ENCODE assay signal across 19 cellular contexts in genomic region chr14:24409217-24409616, GRCh38. TPM values are rescaled to one million over a fixed set of nuclear protein-coding genes. Genes with fewer than 3 reads are reported as not detected.
DNase-seq lines count a peak whose midpoint lies in the region; ATAC-seq and TF ChIP-seq lines count a peak whose summit lies in the region.
"Had no signal": no experiment of that assay in that cellular context is flagged by ENCODE, and none has a peak within 500 bp of the region (broad histone marks: within the 10 kb centered on the region; RNA-seq: fewer than 3 reads in every experiment).

No MANE protein-coding gene starts in this region.

- no peaks in the 10 kb centered on the region for H3K9me2 ChIP-seq in OCI-LY1 (ENCODE audit: low read depth, low read length)

- H2AFZ ChIP-seq in OCI-LY1 (ENCODE audit: low read length), result no peak overlapping the region
- H2AFZ ChIP-seq: GM23338 had no signal

- DNase-seq in NCI-H2171 treated with DMSO at 0.1 percent for 48 hours (lab: John Stamatoyannopoulos, UW), result peak; percentile 29
- DNase-seq in NCI-H2171 (lab: John Stamatoyannopoulos, UW), result no peak
- DNase-seq in NCI-H446 (lab: John Stamatoyannopoulos, UW), result peak; percentile 45 to 85
- DNase-seq in WERI-Rb-1, result no peak
- no peak for DNase-seq in ureter (ENCODE audit: low spot score)
- DNase-seq: Caco-2; CD4-positive, alpha-beta T cell; DND-41; EL; HFFc6 had no signal

- H3K4me1 ChIP-seq in BLaER1 treated with 17β-estradiol and CSF1 and Interleukin-3, amounts not matched to agents 10 nM and 100 nM, result peaks cover 0 to 68% (median 53%) of the 10 kb centered on the region in 10 experiments; a peak in 18 of 20 replicates
- peaks cover 28% of the 10 kb centered on the region for H3K4me1 ChIP-seq in OCI-LY1 (ENCODE audit: insufficient read depth, low read length, severe bottlenecking)
- H3K4me1 ChIP-seq: Caco-2 had no signal

- H3K27ac ChIP-seq in BLaER1 treated with 17β-estradiol and CSF1 and Interleukin-3, amounts not matched to agents 10 nM and 100 nM, result peak overlapping the region in 1 of 11 experiments; percentile 5; a peak in 1 of 22 replicates
- H3K27ac ChIP-seq in OCI-LY1 (ENCODE audit: low read depth, low read length, poor library complexity, severe bottlenecking), result peak overlapping the region; percentile 61
- H3K27ac ChIP-seq in WERI-Rb-1, result no peak overlapping the region
- H3K27ac ChIP-seq: C4-2B, HL-60 had no signal

- peaks cover 0 to 84% (median 36%) of the 10 kb centered on the region in 11 experiments; a peak in 19 of 22 replicates for H3K36me3 ChIP-seq in BLaER1 treated with 17β-estradiol and CSF1 and Interleukin-3, amounts not matched to agents 10 nM and 100 nM
- H3K36me3 ChIP-seq in OCI-LY1 (ENCODE audit: insufficient read depth, low read length) (no peaks in the 10 kb centered on the region), WERI-Rb-1 (peaks cover 31% of the 10 kb centered on the region)

- H3K9ac ChIP-seq in BLaER1 treated with 17β-estradiol and CSF1 and Interleukin-3, amounts not matched to agents 10 nM and 100 nM, result peak overlapping the region in 3 of 11 experiments; percentile 9 to 32 (median 11); a peak in 1 of 22 replicates
- no peak overlapping the region; the same call in 1 of the 2 replicates for H3K9ac ChIP-seq in OCI-LY1 (ENCODE audit: low read length)

- H3K27me3 ChIP-seq in BLaER1 treated with 17β-estradiol and CSF1 and Interleukin-3, amounts not matched to agents 10 nM and 100 nM, result no peaks in the 10 kb centered on the region
- H3K27me3 ChIP-seq in OCI-LY1 (ENCODE audit: insufficient read depth, low read length), result no peaks in the 10 kb centered on the region
- H3K27me3 ChIP-seq in WERI-Rb-1 (ENCODE audit: insufficient read depth, low read depth, severe bottlenecking), result no peaks in the 10 kb centered on the region

- peaks cover 0 to 9% (median 0%) of the 10 kb centered on the region in 11 experiments; a peak in 2 of 22 replicates for H4K20me1 ChIP-seq in BLaER1 treated with 17β-estradiol and CSF1 and Interleukin-3, amounts not matched to agents 10 nM and 100 nM
- no peaks in the 10 kb centered on the region for H4K20me1 ChIP-seq in OCI-LY1 (ENCODE audit: insufficient read depth, low read length)

- no peak for ATAC-seq in GM19351 (IDR thresholded peaks at IDR 0.05; ENCODE audit: unreplicated experiment)
- ATAC-seq: GM12878, GM23338, HCT116 had no signal

- no peak for TF ChIP-seq CTCF in OCI-LY1 (IDR thresholded peaks at IDR 0.05; ENCODE audit: low read length)
- TF ChIP-seq CTCF in WERI-Rb-1 (IDR thresholded peaks at IDR 0.05; ENCODE audit: low read depth, low read length), result no peak

- no peaks in the 10 kb centered on the region for H3K79me2 ChIP-seq in OCI-LY1 (ENCODE audit: insufficient read depth, low read length)

- peak overlapping the region in 1 of 10 experiments; percentile 30; a peak in 2 of 20 replicates for H3K4me3 ChIP-seq in BLaER1 treated with 17β-estradiol and CSF1 and Interleukin-3, amounts not matched to agents 10 nM and 100 nM
- no peak overlapping the region for H3K4me3 ChIP-seq in OCI-LY1 (ENCODE audit: low read depth, low read length, poor library complexity, severe bottlenecking)
- H3K4me3 ChIP-seq in WERI-Rb-1 (ENCODE audit: low read depth, low read length), result no peak overlapping the region
- H3K4me3 ChIP-seq: GM12878, GM23338 had no signal

- no peaks in the 10 kb centered on the region for H3K9me3 ChIP-seq in BLaER1 treated with 17β-estradiol and CSF1 and Interleukin-3, amounts not matched to agents 10 nM and 100 nM (replicated peaks in 1 of 11)
- no peaks in the 10 kb centered on the region for H3K9me3 ChIP-seq in OCI-LY1 (ENCODE audit: low read length)
- no peaks in the 10 kb centered on the region for H3K9me3 ChIP-seq in WERI-Rb-1 (ENCODE audit: severe bottlenecking)
- H3K9me3 ChIP-seq: Caco-2 had no signal

- H3F3A ChIP-seq in OCI-LY1 (ENCODE audit: insufficient read depth, low read length), result no peaks in the 10 kb centered on the region

- H3K4me2 ChIP-seq in BLaER1 treated with 17β-estradiol and CSF1 and Interleukin-3, amounts not matched to agents 10 nM and 100 nM, result peak overlapping the region in 9 of 11 experiments; percentile 37 to 88 (median 71); a peak in 18 of 22 replicates
- no peak overlapping the region; the same call in 1 of the 2 replicates for H3K4me2 ChIP-seq in OCI-LY1 (ENCODE audit: low read length)
- H3K4me2 ChIP-seq: GM23338 had no signal

RNA-seq across cellular contexts. Expression of gene NYNRIN, which starts 10.4 kb away (rescaled TPM):
- total RNA-seq in ureter, result 32.7 TPM

RNA-seq across cellular contexts. Expression of gene CBLN3, which starts 20.3 kb away (rescaled TPM):
- total RNA-seq in ureter, result 2.2 TPM
- total RNA-seq: A172 had no signal

RNA-seq across cellular contexts. Expression of gene KHNYN, which starts 20.5 kb away (rescaled TPM):
- 72.9 TPM for total RNA-seq in ureter

RNA-seq across cellular contexts. Expression of gene SDR39U1, which starts 33.4 kb away (rescaled TPM):
- total RNA-seq in ureter, result 73.5 TPM

RNA-seq across cellular contexts. Expression of gene NFATC4, which starts 41.2 kb away (rescaled TPM):
- 67.2 TPM for total RNA-seq in ureter
- total RNA-seq: A172; CD4-positive, alpha-beta T cell had no signal

Comparison
In these comparisons a context has a peak if more than half of its experiments do, and no peak if none do; other contexts are left out.
1. DNase-seq: peak in NCI-H2171 treated with DMSO at 0.1 percent for 48 hours (single experiment) and NCI-H446 (2 of 2); none in NCI-H2171 (single experiment), WERI-Rb-1 (single experiment) and ureter (single experiment).